Comparison of ENCODE assay signal across 22 cellular contexts in the genomic region with DNA sequence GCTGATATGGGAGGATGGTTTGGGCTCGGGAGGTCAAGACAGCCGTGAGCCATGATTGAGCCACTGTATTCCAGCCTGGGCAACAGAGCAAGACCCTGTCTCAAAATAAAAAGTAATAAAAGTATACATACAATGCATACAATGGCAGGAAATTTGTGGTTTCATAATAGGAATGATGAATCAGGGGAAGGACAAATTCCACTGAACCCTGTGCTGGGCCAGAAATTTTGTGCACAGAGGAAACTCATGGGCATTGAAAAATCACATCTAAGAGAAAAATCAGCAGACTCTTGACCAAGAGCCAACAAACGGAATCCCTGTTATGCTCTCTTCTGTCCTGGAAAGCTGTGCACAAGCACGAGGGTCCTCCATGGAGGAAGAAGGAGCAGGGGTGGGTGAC.
"Had no signal": no experiment of that assay in that cellular context is flagged by ENCODE, and none has a peak within 500 bp of the region (broad histone marks: within the 10 kb centered on the region; RNA-seq: fewer than 3 reads in every experiment).

No MANE protein-coding gene starts in this region.

- H3K36me3 ChIP-seq: neutrophil, transverse colon had no signal

- DNase-seq: dorsolateral prefrontal cortex; effector CD4-positive, alpha-beta T cell; foreskin melanocyte; head of caudate nucleus; left ventricle myocardium superior; lower lobe of right lung; natural killer cell; stimulated activated CD4-positive, alpha-beta T cell treated with anti-CD3 and anti-CD28 coated beads, Interleukin-12 subunit alpha, Interleukin-12 subunit beta, amount 100 ng/mL, for 4 hours; stimulated activated CD4-positive, alpha-beta T cell treated with anti-CD3 and anti-CD28 coated beads, Interleukin-1b, Interleukin-23, amount 100 ng/mL, for 48 hours; stimulated activated CD4-positive, alpha-beta T cell treated with anti-CD3 and anti-CD28 coated beads, Interleukin-4, amount 100 ng/mL, for 1 hour; stimulated activated CD8-positive, alpha-beta memory T cell treated with anti-CD3 and anti-CD28 coated beads, Interleukin-4, amount 100 ng/mL, for 48 hours; stimulated activated naive CD4-positive, alpha-beta T cell; stimulated activated naive CD8-positive, alpha-beta T cell treated with anti-CD3 and anti-CD28 coated beads, Interleukin-15, amount 100 ng/mL, for 72 hours; transverse colon had no signal

- H3K9ac ChIP-seq: parathyroid adenoma had no signal

- H3K27me3 ChIP-seq: dorsolateral prefrontal cortex, neutrophil, right atrium auricular region, suprapubic skin, transverse colon, vagina had no signal

- H3K27ac ChIP-seq: coronary artery, dorsolateral prefrontal cortex, epithelial cell of prostate, lower lobe of right lung, neutrophil, parathyroid adenoma, right atrium auricular region, suprapubic skin, transverse colon, vagina had no signal

- H3K4me1 ChIP-seq: lower lobe of right lung, parathyroid adenoma, right atrium auricular region, suprapubic skin, transverse colon had no signal

- H2AFZ ChIP-seq: parathyroid adenoma had no signal

- H3K4me2 ChIP-seq: smooth muscle cell had no signal

- H3K4me3 ChIP-seq: coronary artery, dorsolateral prefrontal cortex, lower lobe of right lung, right atrium auricular region, smooth muscle cell, suprapubic skin, transverse colon, vagina had no signal

- H3K9me3 ChIP-seq: lower lobe of right lung, neutrophil, right atrium auricular region, suprapubic skin, transverse colon, vagina had no signal
